In genomic region chr18:54069729-54070128, GRCh38 we compare ENCODE assay signal across 18 cellular contexts.
A peak's percentile ranks its signal among the peaks of the same experiment; 100 is the strongest.
DNase-seq lines count a peak whose midpoint lies in the region; ATAC-seq and TF ChIP-seq lines count a peak whose summit lies in the region.
"Had no signal": no experiment of that assay in that cellular context is flagged by ENCODE, and none has a peak within 500 bp of the region (broad histone marks: within the 10 kb centered on the region; RNA-seq: fewer than 3 reads in every experiment).

No MANE protein-coding gene starts in this region.

- ATAC-seq in WTC11 (peak; percentile 96), mucosa of descending colon (no peak)
- ATAC-seq: A549, HepG2 had no signal

- H3K4me2 ChIP-seq in mesendoderm (ENCODE audit: low read length), result no peak overlapping the region
- H3K4me2 ChIP-seq: A549 had no signal

- H4K5ac ChIP-seq in mesendoderm (ENCODE audit: low read length), result no peak overlapping the region

- TF ChIP-seq CTCF in WTC11 (IDR thresholded peaks at IDR 0.05) (no peak), mucosa of descending colon (IDR thresholded peaks at IDR 0.05) (no peak), right atrium auricular region (IDR thresholded peaks at IDR 0.05) (no peak)

- H3K79me2 ChIP-seq in mesendoderm (ENCODE audit: control insufficient read depth, insufficient read depth, low read length), result no peaks in the 10 kb centered on the region

- no peak overlapping the region for H3K4ac ChIP-seq in mesendoderm (ENCODE audit: low read depth, low read length)

- H3K9me3 Mint-ChIP-seq in WTC11, result peaks cover 10% of the 10 kb centered on the region
- H3K9me3 Mint-ChIP-seq: CD4-positive, alpha-beta T cell; IgD-negative memory B cell had no signal

- H3K27me3 ChIP-seq in mesendoderm (ENCODE audit: insufficient read depth, low read length, poor library complexity), result no peaks in the 10 kb centered on the region
- no peaks in the 10 kb centered on the region for H3K27me3 ChIP-seq in right atrium auricular region

- H3K36me3 ChIP-seq in mesendoderm (ENCODE audit: control insufficient read depth, insufficient read depth, low read length) (no peaks in the 10 kb centered on the region), mucosa of descending colon (ENCODE audit: low read depth) (no peaks in the 10 kb centered on the region), right atrium auricular region (no peaks in the 10 kb centered on the region)
- H3K36me3 ChIP-seq: HAP-1 had no signal

- H3K79me1 ChIP-seq in mesendoderm (ENCODE audit: low read length), result no peaks in the 10 kb centered on the region

- H3K4me3 ChIP-seq in mesendoderm (ENCODE audit: low read length) (no peak overlapping the region), mucosa of descending colon (no peak overlapping the region), right atrium auricular region (no peak overlapping the region)
- H3K4me3 ChIP-seq: A549, HAP-1 had no signal

- CTCF ChIA-PET in WTC11 (lab: Charles Lee), result interaction anchor here (0.7 kb wide), 1 partner anchor 182 kb away, joined by 4 read pairs; no protein-coding TSS in a partner anchor

- POLR2A ChIA-PET in WTC11 (lab: Charles Lee), result interaction anchor here (0.6 kb wide), 1 partner anchor 304 kb away, joined by 8 read pairs; no protein-coding TSS in a partner anchor

- WGBS in mesendoderm (ENCODE audit: extremely low coverage, insufficient coverage, low lambda C conversion rate), result no CpG with 5 or more reads among the region's 1 CpG

- no peak overlapping the region for H3K9ac ChIP-seq in mesendoderm (ENCODE audit: low read length)

- no peaks in the 10 kb centered on the region; the same call in 1 of the 2 replicates for H3K36me3 Mint-ChIP-seq in WTC11
- H3K36me3 Mint-ChIP-seq: IgD-negative memory B cell had no signal

- H3K4me3 Mint-ChIP-seq in WTC11, result no peak overlapping the region
- H3K4me3 Mint-ChIP-seq: CD4-positive, alpha-beta T cell; IgD-negative memory B cell had no signal

- H2BK5ac ChIP-seq in mesendoderm (ENCODE audit: low read length), result no peak overlapping the region

- H3K27ac Mint-ChIP-seq in WTC11, result no peak overlapping the region
- H3K27ac Mint-ChIP-seq: CD4-positive, alpha-beta T cell; IgD-negative memory B cell had no signal

- H3K27me3 Mint-ChIP-seq in WTC11 (ENCODE audit: low read depth), result no peaks in the 10 kb centered on the region
- H3K27me3 Mint-ChIP-seq: CD4-positive, alpha-beta T cell had no signal

- H3K4me1 ChIP-seq in mesendoderm (ENCODE audit: control insufficient read depth, low read depth, low read length) (no peaks in the 10 kb centered on the region), mucosa of descending colon (ENCODE audit: low read depth) (no peaks in the 10 kb centered on the region), right atrium auricular region (no peaks in the 10 kb centered on the region)
- H3K4me1 ChIP-seq: A549, Caco-2, HAP-1 had no signal

- no peak overlapping the region for H2BK15ac ChIP-seq in mesendoderm (replicated peaks; ENCODE audit: low read depth)

- H3K9me3 ChIP-seq in mucosa of descending colon (no peaks in the 10 kb centered on the region), right atrium auricular region (no peaks in the 10 kb centered on the region)
- H3K9me3 ChIP-seq: A549, Caco-2, HAP-1 had no signal

- peak; percentile 51 for DNase-seq in ELF-1 (ENCODE audit: low read depth, low spot score)
- DNase-seq in WTC11 (ENCODE audit: low spot score), result no peak
- DNase-seq in iPS DF 4.7 (ENCODE audit: extremely low read depth, low spot score), result peak; percentile 53
- DNase-seq in mesendoderm, result peak; percentile 36
- no peak for DNase-seq in activated T-cell treated with anti-CD3 and anti-CD28 coated beads for 4 hours
- DNase-seq in mucosa of descending colon, result no peak
- no peak for DNase-seq in right atrium auricular region (ENCODE audit: low spot score)
- DNase-seq: AML-193; Caco-2; CD4-positive, alpha-beta T cell; GDM1; GOT3 had no signal

- no peak overlapping the region for H3K18ac ChIP-seq in mesendoderm (ENCODE audit: low read length)

- intact Hi-C loops in mucosa of descending colon (cut with DNase I, micrococcal nuclease), result no loop called here

- peaks cover 28% of the 10 kb centered on the region for H3K4me1 Mint-ChIP-seq in WTC11

- H4K8ac ChIP-seq in mesendoderm (ENCODE audit: low read depth, low read length), result no peak overlapping the region

- H3K27ac ChIP-seq in mesendoderm (ENCODE audit: low read depth, low read length) (no peak overlapping the region), right atrium auricular region (no peak overlapping the region)
- H3K27ac ChIP-seq: 22Rv1, A549, C4-2B had no signal

- no peak overlapping the region for H2BK120ac ChIP-seq in mesendoderm (ENCODE audit: low read depth, low read length)

- H3K23ac ChIP-seq in mesendoderm (ENCODE audit: low read length), result no peak overlapping the region

- no peak overlapping the region for H2AK5ac ChIP-seq in mesendoderm (ENCODE audit: low read length)

- no peak overlapping the region for H3K56ac ChIP-seq in mesendoderm (ENCODE audit: low read length)

TF ChIP-seq in WTC11, 78 proteins besides CTCF, POLR2A, EP300 and RAD21 (continues in another document):
- TF ChIP-seq TCF7 (CRISPR knock-in tag; IDR thresholded peaks at IDR 0.05; ENCODE audit: low read depth), result no peak
- no peak for TF ChIP-seq AFF4 (CRISPR knock-in tag; IDR thresholded peaks at IDR 0.05; ENCODE audit: borderline replicate concordance)
- TF ChIP-seq AR (CRISPR knock-in tag; IDR thresholded peaks at IDR 0.05), result no peak
- no peak for TF ChIP-seq ZNF423 (CRISPR knock-in tag; IDR thresholded peaks at IDR 0.05)
- no peak for TF ChIP-seq E2F1 (CRISPR knock-in tag; IDR thresholded peaks at IDR 0.05)
- no peak for TF ChIP-seq ZNF416 (CRISPR knock-in tag; IDR thresholded peaks at IDR 0.05)

Comparison
In these comparisons a context has a peak if more than half of its experiments do, and no peak if none do; other contexts are left out.
1. DNase-seq: peak in ELF-1 (single experiment), iPS DF 4.7 (single experiment) and mesendoderm (single experiment); none in WTC11 (single experiment), activated T-cell treated with anti-CD3 and anti-CD28 coated beads for 4 hours (single experiment), mucosa of descending colon (0 of 3) and right atrium auricular region (single experiment).